Comparison of ENCODE assay signal across 9 cellular contexts in genomic region chr3:163490119-163490518, GRCh38.
DNase-seq lines count a peak whose midpoint lies in the region; ATAC-seq and TF ChIP-seq lines count a peak whose summit lies in the region.
"Had no signal": no experiment of that assay in that cellular context is flagged by ENCODE, and none has a peak within 500 bp of the region (broad histone marks: within the 10 kb centered on the region; RNA-seq: fewer than 3 reads in every experiment).

No MANE protein-coding gene starts in this region.

- intact Hi-C loops in esophagus muscularis mucosa (cut with DNase I) = no loop called here
- intact Hi-C loops in sigmoid colon (cut with DNase I) = no loop called here

- H3K4me1 ChIP-seq in esophagus muscularis mucosa (no peaks in the 10 kb centered on the region), sigmoid colon (no peaks in the 10 kb centered on the region)

- H3K36me3 ChIP-seq in esophagus muscularis mucosa (no peaks in the 10 kb centered on the region), sigmoid colon (no peaks in the 10 kb centered on the region)

- H3K27ac ChIP-seq in esophagus muscularis mucosa (replicated peaks in 1 of 4) (no peak overlapping the region), sigmoid colon (no peak overlapping the region)

- no peak for TF ChIP-seq POLR2A in esophagus muscularis mucosa (IDR thresholded peaks at IDR 0.05; ENCODE audit: low read depth)
- no peak for TF ChIP-seq POLR2A in sigmoid colon (IDR thresholded peaks at IDR 0.05)

- TF ChIP-seq CTCF in esophagus muscularis mucosa (IDR thresholded peaks at IDR 0.05) (peak in 2 of 3 experiments; percentile 19 to 31), sigmoid colon (IDR thresholded peaks at IDR 0.05) (peak in 2 of 4 experiments; percentile 16 to 31)

- in situ Hi-C loops in Caki2 (cut with HindIII; ENCODE audit: low pct_unique_long_range_greater_than_20kb, low sequenced_read_pairs) = no loop called here

- DNase-seq in Caki2 (ENCODE audit: low read depth) = peak; percentile 35
- peak; percentile 64 for DNase-seq in OCI-M1 (lab: John Stamatoyannopoulos, UW)
- no peak for DNase-seq in esophagus muscularis mucosa (ENCODE audit: extremely low spot score)
- peak; percentile 4 for DNase-seq in smooth muscle cell of the brain vasculature (ENCODE audit: low read depth, low spot score)
- no peak for DNase-seq in sigmoid colon
- DNase-seq in NCI-H1092 treated with DMSO at 0.1 percent for 48 hours (lab: John Stamatoyannopoulos, UW) = no peak
- DNase-seq: activated B cell treated with CpG ODN at 0.5 μM for 24 hours had no signal

- H3K4me3 ChIP-seq in esophagus muscularis mucosa = no peak overlapping the region
- H3K4me3 ChIP-seq in sigmoid colon = no peak overlapping the region

- ATAC-seq in GM18498 (IDR thresholded peaks at IDR 0.05; ENCODE audit: unreplicated experiment) = peak; percentile 65
- peak; percentile 52 for ATAC-seq in HG03108 (IDR thresholded peaks at IDR 0.05; ENCODE audit: unreplicated experiment)

- H3K9me3 ChIP-seq in esophagus muscularis mucosa (no peaks in the 10 kb centered on the region), sigmoid colon (no peaks in the 10 kb centered on the region)

- H3K27me3 ChIP-seq in esophagus muscularis mucosa = no peaks in the 10 kb centered on the region
- no peaks in the 10 kb centered on the region for H3K27me3 ChIP-seq in sigmoid colon

- TF ChIP-seq EP300 in esophagus muscularis mucosa (IDR thresholded peaks at IDR 0.05) (no peak), sigmoid colon (IDR thresholded peaks at IDR 0.05) (no peak)

- WGBS in esophagus muscularis mucosa = 100% methylated on average over 1 of the region's 1 CpG
- WGBS in sigmoid colon, 2 donors = 92 to 96% methylated on average over 1 of the region's 1 CpG

Comparison
In these comparisons a context has a peak if more than half of its experiments do, and no peak if none do; other contexts are left out.
1. DNase-seq: peak in Caki2 (single experiment), OCI-M1 (single experiment) and smooth muscle cell of the brain vasculature (single experiment); none in esophagus muscularis mucosa (single experiment), sigmoid colon (single experiment) and NCI-H1092 treated with DMSO at 0.1 percent for 48 hours (single experiment).